ENCODE assay signal across 9 cellular contexts in genomic region chr19:58218899-58219298, GRCh38. TPM values are rescaled to one million over a fixed set of nuclear protein-coding genes. Genes with fewer than 3 reads are reported as not detected.
DNase-seq lines count a peak whose midpoint lies in the region; ATAC-seq, FAIRE-seq and TF ChIP-seq lines count a peak whose summit lies in the region.
"Had no signal": no experiment of that assay in that cellular context is flagged by ENCODE, and none has a peak within 500 bp of the region (broad histone marks: within the 10 kb centered on the region; RNA-seq: fewer than 3 reads in every experiment).

No MANE protein-coding gene starts in this region.

- no peaks in the 10 kb centered on the region for H3K27me3 Mint-ChIP-seq in T-cell

- H3K9me3 Mint-ChIP-seq in T-cell: peaks cover 0 to 38% (median 32%) of the 10 kb centered on the region in 3 donors

- H3K4me3 Mint-ChIP-seq in T-cell: no peak overlapping the region

- FAIRE-seq in endothelial cell of umbilical vein (lab: Jason Lieb, UNC): peak; percentile 74

- no peak overlapping the region for H3K9ac ChIP-seq in endothelial cell of umbilical vein (replicated peaks; ENCODE audit: extremely low read depth, insufficient read depth, low read length)

- H3K9me3 ChIP-seq in endothelial cell of umbilical vein (replicated peaks; ENCODE audit: control insufficient read depth, insufficient read depth, low read length): no peaks in the 10 kb centered on the region

- intact Hi-C loops in endothelial cell of umbilical vein (cut with micrococcal nuclease) (loop anchor here (1.0 kb wide), 2 partner anchors 91 to 300 kb away; partner anchors contain the start of gene ZBTB45), left cardiac atrium (cut with DNase I) (no loop called here)

- no peaks in the 10 kb centered on the region for H4K20me1 ChIP-seq in endothelial cell of umbilical vein (replicated peaks; ENCODE audit: control insufficient read depth, extremely low read depth, insufficient read depth, low read length)

- DNase-seq in stimulated activated CD4-positive, alpha-beta T cell treated with anti-CD3 and anti-CD28 coated beads, Interleukin-15, amount 100 ng/mL, for 24 hours: peak; percentile 52
- no peak for DNase-seq in stimulated activated CD4-positive, alpha-beta T cell treated with anti-CD3 and anti-CD28 coated beads, Interleukin-4, amount 100 ng/mL, for 4 hours
- peak in 14 of 34 experiments; percentile 2 to 29 (median 12) for DNase-seq in T-cell
- DNase-seq in endothelial cell of umbilical vein (ENCODE audit: low read depth, low spot score): peak; percentile 20
- no peak for DNase-seq in NCI-H446 treated with DMSO at 0.1 percent for 48 hours (lab: John Stamatoyannopoulos, UW)
- DNase-seq in NCI-H1092 treated with DMSO at 0.1 percent for 48 hours (lab: John Stamatoyannopoulos, UW): no peak
- DNase-seq in SKM-1 (lab: John Stamatoyannopoulos, UW; ENCODE audit: unreplicated experiment): no peak
- DNase-seq in left cardiac atrium: no peak

- peak in 3 of 4 experiments; percentile 42 to 70 (median 53) for ATAC-seq in T-cell (replicated peaks in 1 of 4)
- ATAC-seq in left cardiac atrium: no peak

- H3K4me3 ChIP-seq in endothelial cell of umbilical vein (replicated peaks in 1 of 3; ENCODE audit: insufficient read depth in 1 of 3, low read depth in 1 of 3, low read length in 3 of 3): no peak overlapping the region

- no peaks in the 10 kb centered on the region for H3K27me3 ChIP-seq in endothelial cell of umbilical vein (ENCODE audit: control insufficient read depth in 2 of 2, insufficient read depth in 2 of 2, low read length in 2 of 2)

- BruUV-seq in endothelial cell of umbilical vein (replicated peaks; lab: Mats Ljungman, UMichigan): no TSS peak

- no peak overlapping the region for H2AFZ ChIP-seq in endothelial cell of umbilical vein (ENCODE audit: low read depth, low read length)

- H3K36me3 Mint-ChIP-seq in T-cell: peaks cover 9% of the 10 kb centered on the region

- no peaks in the 10 kb centered on the region for H3K9me1 ChIP-seq in endothelial cell of umbilical vein (replicated peaks; ENCODE audit: control insufficient read depth, extremely low read depth, insufficient read depth, low read length)

- no peaks in the 10 kb centered on the region for H3K4me1 ChIP-seq in endothelial cell of umbilical vein (ENCODE audit: control insufficient read depth, extremely low read depth, insufficient read depth, low read length)

- H3K36me3 ChIP-seq in endothelial cell of umbilical vein (ENCODE audit: control insufficient read depth in 2 of 2, extremely low read depth in 1 of 2, insufficient read depth in 2 of 2, low read length in 2 of 2): peaks cover 0 to 1% of the 10 kb centered on the region in 2 experiments

- H3K4me1 Mint-ChIP-seq in T-cell: no peaks in the 10 kb centered on the region

- peak in 1 of 2 donors; percentile 50 for TF ChIP-seq CTCF in endothelial cell of umbilical vein (IDR thresholded peaks at IDR 0.05; ENCODE audit: extremely low read depth in 1 of 2, insufficient read depth in 1 of 2, low read depth in 1 of 2, low read length in 2 of 2)

- no peak overlapping the region for H3K27ac Mint-ChIP-seq in T-cell

- no peak overlapping the region for H3K4me2 ChIP-seq in endothelial cell of umbilical vein (ENCODE audit: insufficient read depth, low read length)

- H3K27ac ChIP-seq in endothelial cell of umbilical vein (ENCODE audit: insufficient read depth, low read depth, low read length): no peak overlapping the region
- H3K27ac ChIP-seq: HL-60 had no signal

- CTCF ChIA-PET in T-cell (lab: Charles Lee): interaction anchor here in 1 of 2 donors (0.6 to 0.7 kb wide), 2 partner anchors 9 to 61 kb away, joined by 5 to 6 read pairs; no protein-coding TSS in a partner anchor
- CTCF ChIA-PET in endothelial cell of umbilical vein (lab: Charles Lee): interaction anchor here (0.6 to 1.7 kb wide), 9 partner anchors 9 to 356 kb away, joined by 3 to 8 read pairs (median 3); partner anchors contain the start of genes ZBTB45, ZNF274, ZNF544 and ZSCAN22

- no peak for TF ChIP-seq POLR2A in endothelial cell of umbilical vein (IDR thresholded peaks at IDR 0.05; ENCODE audit: low read depth, low read length)

- POLR2A ChIA-PET in T-cell (lab: Charles Lee): no interaction called here
- POLR2A ChIA-PET in endothelial cell of umbilical vein (lab: Charles Lee): no interaction called here

- H3K79me2 ChIP-seq in endothelial cell of umbilical vein (ENCODE audit: control insufficient read depth, insufficient read depth, low read length): no peaks in the 10 kb centered on the region

- dilution Hi-C loops in endothelial cell of umbilical vein (cut with MboI; ENCODE audit: extremely low pct_ligation_motif_present, low sequenced_read_pairs): no loop called here

TF ChIP-seq in endothelial cell of umbilical vein, 7 proteins besides CTCF, POLR2A, EP300 and RAD21:
- no peak for TF ChIP-seq MYC (IDR thresholded peaks at IDR 0.05; ENCODE audit: low read depth, low read length)
- TF ChIP-seq FOS (IDR thresholded peaks at IDR 0.05; ENCODE audit: borderline replicate concordance, insufficient read depth, low read length): no peak
- TF ChIP-seq MAX (IDR thresholded peaks at IDR 0.05; ENCODE audit: insufficient read depth, insufficient read length): no peak
- no peak for TF ChIP-seq GATA2 (IDR thresholded peaks at IDR 0.05; ENCODE audit: insufficient read depth, insufficient read length, low read depth, low read length)
- TF ChIP-seq EZH2 (IDR thresholded peaks at IDR 0.05; ENCODE audit: borderline replicate concordance, low read depth, low read length, severe bottlenecking): no peak
- TF ChIP-seq POLR2AphosphoS5 (IDR thresholded peaks at IDR 0.05; ENCODE audit: insufficient read depth, low read depth, low read length): no peak
- TF ChIP-seq JUN (IDR thresholded peaks at IDR 0.05; ENCODE audit: borderline replicate concordance, insufficient read depth, insufficient read length, low read depth): no peak

RNA-seq across cellular contexts. Expression of gene ZNF544, which starts 9.8 kb away (rescaled TPM):
- total RNA-seq in T-cell: 10 to 100 TPM; 23.4 to 54.0 (median 47.1) TPM
- 39.3 and 45.4 TPM in 2 replicates for total RNA-seq in endothelial cell of umbilical vein
- polyA plus RNA-seq in endothelial cell of umbilical vein: 33.4 and 36.1 TPM in 2 replicates
- polyA plus RNA-seq in endothelial cell of umbilical vein (2011; cell fraction: cytosol; rRNA removed): 33.3 and 35.8 TPM in 2 replicates
- polyA plus RNA-seq in endothelial cell of umbilical vein (2011; cell fraction: nucleus; rRNA removed): 33.5 and 40.7 TPM in 2 replicates
- 30.9 and 36.6 TPM in 2 replicates for polyA plus RNA-seq in endothelial cell of umbilical vein (2012)
- polyA minus RNA-seq in endothelial cell of umbilical vein: 62.0 and 68.9 TPM in 2 replicates
- polyA minus RNA-seq in endothelial cell of umbilical vein (2011; cell fraction: cytosol; rRNA and poly(A)+ RNA removed): 29.5 TPM
- polyA minus RNA-seq in endothelial cell of umbilical vein (2011; cell fraction: nucleus; rRNA and poly(A)+ RNA removed): 44.2 and 49.2 TPM in 2 replicates
- total RNA-seq in left cardiac atrium: 10 to 100 TPM; 20.2 to 21.8 TPM

RNA-seq across cellular contexts. Expression of gene ZNF274, which starts 36.0 kb away (rescaled TPM):
- total RNA-seq in T-cell: 10 to 100 TPM; 44.9 to 70.7 (median 63.4) TPM
- total RNA-seq in endothelial cell of umbilical vein: 18.3 and 18.8 TPM in 2 replicates
- 9.1 and 10.1 TPM in 2 replicates for polyA plus RNA-seq in endothelial cell of umbilical vein
- 10.5 and 13.3 TPM in 2 replicates for polyA plus RNA-seq in endothelial cell of umbilical vein (2011; cell fraction: cytosol; rRNA removed)
- 34.9 and 35.3 TPM in 2 replicates for polyA plus RNA-seq in endothelial cell of umbilical vein (2011; cell fraction: nucleus; rRNA removed)
- 13.7 and 14.3 TPM in 2 replicates for polyA plus RNA-seq in endothelial cell of umbilical vein (2012)
- polyA minus RNA-seq in endothelial cell of umbilical vein: 19.1 and 22.6 TPM in 2 replicates
- polyA minus RNA-seq in endothelial cell of umbilical vein (2011; cell fraction: cytosol; rRNA and poly(A)+ RNA removed): 11.3 TPM
- polyA minus RNA-seq in endothelial cell of umbilical vein (2011; cell fraction: nucleus; rRNA and poly(A)+ RNA removed): 18.5 and 19.8 TPM in 2 replicates
- total RNA-seq in left cardiac atrium: 10 to 100 TPM; 20.9 to 28.3 TPM

RNA-seq across cellular contexts. Expression of gene ZNF8, which starts 59.9 kb away (rescaled TPM):
- total RNA-seq in T-cell: 10 to 100 TPM in 2 of 5 donors, 1 to 10 TPM in 3; 8.6 to 11.0 (median 9.2) TPM
- total RNA-seq in endothelial cell of umbilical vein: 6.3 and 6.8 TPM in 2 replicates
- polyA plus RNA-seq in endothelial cell of umbilical vein: 3.7 and 4.0 TPM in 2 replicates
- polyA plus RNA-seq in endothelial cell of umbilical vein (2011; cell fraction: cytosol; rRNA removed): 2.4 and 2.7 TPM in 2 replicates
- polyA plus RNA-seq in endothelial cell of umbilical vein (2011; cell fraction: nucleus; rRNA removed): 9.2 and 10.2 TPM in 2 replicates
- 1.2 and 1.4 TPM in 2 replicates for polyA plus RNA-seq in endothelial cell of umbilical vein (2012)
- polyA minus RNA-seq in endothelial cell of umbilical vein: 12.1 and 12.5 TPM in 2 replicates
- 5.1 TPM for polyA minus RNA-seq in endothelial cell of umbilical vein (2011; cell fraction: cytosol; rRNA and poly(A)+ RNA removed)
- polyA minus RNA-seq in endothelial cell of umbilical vein (2011; cell fraction: nucleus; rRNA and poly(A)+ RNA removed): 6.0 and 9.5 TPM in 2 replicates
- total RNA-seq in left cardiac atrium: 1 to 10 TPM; 4.4 to 6.8 TPM

Comparison
In these comparisons a context has a peak if more than half of its experiments do, and no peak if none do; other contexts are left out.
1. DNase-seq: peak in stimulated activated CD4-positive, alpha-beta T cell treated with anti-CD3 and anti-CD28 coated beads, Interleukin-15, amount 100 ng/mL, for 24 hours (single experiment) and endothelial cell of umbilical vein (single experiment); none in stimulated activated CD4-positive, alpha-beta T cell treated with anti-CD3 and anti-CD28 coated beads, Interleukin-4, amount 100 ng/mL, for 4 hours (0 of 2), NCI-H446 treated with DMSO at 0.1 percent for 48 hours (single experiment), NCI-H1092 treated with DMSO at 0.1 percent for 48 hours (single experiment), SKM-1 (single experiment) and left cardiac atrium (single experiment).
2. ATAC-seq: peak in T-cell (3 of 4); none in left cardiac atrium (0 of 2).